In genomic region chr20:58268421-58268821, GRCh38 we compare ENCODE assay signal across 1 cellular context.
TF ChIP-seq lines count a peak whose summit lies in the region.

No MANE protein-coding gene starts in this region.

TF ChIP-seq in HepG2, 621 proteins besides CTCF, POLR2A, EP300 and RAD21:
- TF ChIP-seq MAFF (IDR thresholded peaks at IDR 0.05; ENCODE audit: low read depth, low read length) (no peak), ZBTB33 (CRISPR knock-in tag; IDR thresholded peaks at IDR 0.05) (peak; percentile 93), ZSCAN5A (CRISPR knock-in tag; IDR thresholded peaks at IDR 0.05; ENCODE audit: borderline replicate concordance) (0 out of 2 replicates have a peak, but pooled peaks have one; percentile 17)
TF ChIP-seq in HepG2: peak in this region for 2.
